ENCODE assay signal across 9 cellular contexts in genomic region chr6:169302716-169303115, GRCh38.
"Had no signal": no experiment of that assay in that cellular context is flagged by ENCODE, and none has a peak within 500 bp of the region (broad histone marks: within the 10 kb centered on the region; RNA-seq: fewer than 3 reads in every experiment).

No MANE protein-coding gene starts in this region.

- H3K36me3 ChIP-seq: HAP-1 had no signal

- H3K9me3 ChIP-seq: HAP-1 had no signal

- ATAC-seq: GM23338, HCT116 had no signal

- DNase-seq: GM23248, GOT3, H7, H9, HCEC 1CT, HFFc6 had no signal

- H3K4me3 Mint-ChIP-seq: GM23338, H9, HFFc6 had no signal

- H3K4me3 ChIP-seq: GM23248, GM23338, HAP-1 had no signal

- H3K27ac Mint-ChIP-seq: GM23338, HFFc6 had no signal

- H3K4me1 ChIP-seq: HAP-1 had no signal

- H3K4me1 Mint-ChIP-seq: GM23338, H9 had no signal

- H3K27ac ChIP-seq: GM23248 had no signal
